Comparison of ENCODE assay signal across 11 cellular contexts in the genomic region with DNA sequence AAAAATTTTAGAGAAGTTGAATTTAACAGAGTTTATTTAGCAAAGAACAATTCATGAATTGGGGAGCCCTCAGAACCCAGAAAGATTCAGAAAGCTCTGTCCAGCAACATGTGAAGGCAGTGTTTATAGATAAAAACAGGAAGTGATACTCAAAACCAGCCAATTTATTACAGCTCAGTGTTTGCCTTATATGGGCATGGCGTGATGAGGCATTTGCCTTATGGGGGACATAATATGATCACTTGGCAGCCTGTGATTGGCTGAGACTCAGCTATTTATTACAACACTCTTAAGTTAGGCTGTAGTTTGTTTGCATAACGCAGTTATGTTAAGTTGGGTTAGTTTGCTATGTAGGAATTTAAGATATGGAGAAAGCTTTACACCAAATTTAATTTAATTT. TPM values are rescaled to one million over a fixed set of nuclear protein-coding genes. Genes with fewer than 3 reads are reported as not detected.
DNase-seq lines count a peak whose midpoint lies in the region; ATAC-seq, FAIRE-seq and TF ChIP-seq lines count a peak whose summit lies in the region.
"Had no signal": no experiment of that assay in that cellular context is flagged by ENCODE, and none has a peak within 500 bp of the region (broad histone marks: within the 10 kb centered on the region; RNA-seq: fewer than 3 reads in every experiment).

No MANE protein-coding gene starts in this region.

- no peaks in the 10 kb centered on the region for H3K27me3 ChIP-seq in H1 (replicated peaks in 1 of 4; ENCODE audit: control insufficient read depth in 3 of 4, extremely low read depth in 1 of 4, insufficient read depth in 3 of 4, low read length in 3 of 4)

- peaks cover 0 to 5% (median 0%) of the 10 kb centered on the region in 3 donors for H3K27me3 Mint-ChIP-seq in CD14-positive monocyte (ENCODE audit: low read depth in 3 of 3)
- H3K27me3 Mint-ChIP-seq in T-helper 2 cell treated with Interferon-gamma antibody and Interleukin-4, amounts not matched to agents 5 μg/mL and 100 μg/mL, for 36 hours (ENCODE audit: low read depth), result peaks cover 11% of the 10 kb centered on the region

- H3K4ac ChIP-seq in H1 (replicated peaks; ENCODE audit: insufficient read length, low read depth, low read length), result no peak overlapping the region

- no peak for TF ChIP-seq CTCF in CD14-positive monocyte (IDR thresholded peaks at IDR 0.05)
- TF ChIP-seq CTCF in H1 (IDR thresholded peaks at IDR 0.05; ENCODE audit: control extremely low read depth in 1 of 3, insufficient read depth in 1 of 3, low read depth in 1 of 3, low read length in 3 of 3), result no peak

- no peak overlapping the region for H4K8ac ChIP-seq in H1 (ENCODE audit: extremely low read depth, insufficient read depth, low read length)

- no peak overlapping the region for H3K9ac ChIP-seq in H1 (replicated peaks in 1 of 4; ENCODE audit: extremely low read depth in 1 of 4, low read depth in 3 of 4, low read length in 3 of 4)

- H4K91ac ChIP-seq in H1 (replicated peaks; ENCODE audit: insufficient read length, low read length), result no peak overlapping the region

- no peaks in the 10 kb centered on the region for H4K20me1 ChIP-seq in H1 (replicated peaks in 1 of 2; ENCODE audit: control insufficient read depth in 1 of 2, insufficient read depth in 2 of 2, low read length in 2 of 2)

- ATAC-seq in GM21619 (IDR thresholded peaks at IDR 0.05; ENCODE audit: unreplicated experiment), result peak; percentile 71

- H3K79me2 ChIP-seq in H1 (ENCODE audit: control insufficient read depth in 1 of 2, insufficient read depth in 2 of 2, low read length in 2 of 2), result no peaks in the 10 kb centered on the region

- no peak overlapping the region for H3K14ac ChIP-seq in H1 (ENCODE audit: insufficient read length)

- 86% methylated on average over 2 of the region's 2 CpGs; no CpG with 5 or more reads in 1 of the 2 experiments for WGBS in H1 (ENCODE audit: extremely low coverage in 1 of 2, insufficient coverage in 1 of 2, insufficient read length in 1 of 2, insufficient replicate concordance in 2 of 2, low coverage in 1 of 2, low lambda C conversion rate in 2 of 2, missing lambda C conversion rate in 1 of 2), 2 experiments

- no peak overlapping the region for H3K18ac ChIP-seq in H1 (ENCODE audit: extremely low read depth, low read length)

- no peak overlapping the region for H3K4me3 Mint-ChIP-seq in CD14-positive monocyte
- no peak overlapping the region for H3K4me3 Mint-ChIP-seq in T-helper 2 cell treated with Interferon-gamma antibody and Interleukin-4, amounts not matched to agents 5 μg/mL and 100 μg/mL, for 36 hours

- H3K36me3 Mint-ChIP-seq in CD14-positive monocyte, result peaks cover 32 to 33% of the 10 kb centered on the region in 2 donors
- peaks cover 9% of the 10 kb centered on the region for H3K36me3 Mint-ChIP-seq in T-helper 2 cell treated with Interferon-gamma antibody and Interleukin-4, amounts not matched to agents 5 μg/mL and 100 μg/mL, for 36 hours (ENCODE audit: low read depth)

- CTCF ChIA-PET in H1 (lab: Charles Lee; ENCODE audit: partially characterized antibody), result interaction anchor here (1.2 to 1.4 kb wide), 2 partner anchors 13 to 20 kb away, joined by 3 to 4 read pairs; no protein-coding TSS in a partner anchor

- peak overlapping the region; percentile 33 to 88 (median 78) for H3K27ac Mint-ChIP-seq in CD14-positive monocyte
- no peak overlapping the region for H3K27ac Mint-ChIP-seq in T-helper 2 cell treated with Interferon-gamma antibody and Interleukin-4, amounts not matched to agents 5 μg/mL and 100 μg/mL, for 36 hours
- H3K27ac Mint-ChIP-seq: CD4-positive, alpha-beta memory T cell had no signal

- no peak for FAIRE-seq in H1 (lab: Jason Lieb, UNC)

- H2BK20ac ChIP-seq in H1 (ENCODE audit: low read length), result no peak overlapping the region

- TF ChIP-seq RAD21 in H1 (IDR thresholded peaks at IDR 0.05 in 1 of 2, conservative IDR thresholded peaks at IDR 0.05 in 1 of 2; ENCODE audit: low read depth in 2 of 2, low read length in 2 of 2), result no peak

- no peak for TF ChIP-seq POLR2A in H1 (IDR thresholded peaks at IDR 0.05; ENCODE audit: control extremely low read depth in 1 of 2, low read depth in 2 of 2, low read length in 2 of 2)

- no peak overlapping the region for H3K4me3 ChIP-seq in H1 (ENCODE audit: extremely low read depth in 1 of 4, insufficient read depth in 2 of 4, low read depth in 3 of 4, low read length in 4 of 4)

- intact Hi-C loops in CD14-positive monocyte (cut with micrococcal nuclease), result no loop called here

- peak; percentile 82 for DNase-seq in CD14-positive monocyte (ENCODE audit: low spot score)
- peak; percentile 50 for DNase-seq in NOMO-1 treated with dmso at 0.1 percent for 144 hours (lab: John Stamatoyannopoulos, UW; ENCODE audit: unreplicated experiment)
- DNase-seq in H1 (ENCODE audit: low read depth in 1 of 2, low spot score in 2 of 2), result no peak
- DNase-seq in activated T-cell treated with anti-CD3 and anti-CD28 coated beads for 4 hours, result no peak
- no peak for DNase-seq in T-helper 2 cell treated with Interferon-gamma antibody and Interleukin-4, amounts not matched to agents 5 μg/mL and 100 μg/mL, for 36 hours (ENCODE audit: low spot score)
- no peak for DNase-seq in hypothalamus (lab: John Stamatoyannopoulos, UW)
- no peak for DNase-seq in NCI-H226
- DNase-seq: CD4-positive, alpha-beta memory T cell; NCI-H1694 had no signal

- H3K23me2 ChIP-seq in H1 (ENCODE audit: low read depth, low read length), result no peaks in the 10 kb centered on the region

- peaks cover 44% of the 10 kb centered on the region for H3K4me1 Mint-ChIP-seq in CD14-positive monocyte
- H3K4me1 Mint-ChIP-seq in T-helper 2 cell treated with Interferon-gamma antibody and Interleukin-4, amounts not matched to agents 5 μg/mL and 100 μg/mL, for 36 hours (ENCODE audit: low read depth), result peaks cover 4% of the 10 kb centered on the region

- no peak overlapping the region for H3K23ac ChIP-seq in H1 (ENCODE audit: insufficient read length)

- no peak overlapping the region for H2BK5ac ChIP-seq in H1 (ENCODE audit: low read depth, low read length)

- H3K56ac ChIP-seq in H1 (replicated peaks; ENCODE audit: insufficient read length, low read depth, low read length), result no peak overlapping the region

- peaks cover 0 to 11% (median 3%) of the 10 kb centered on the region in 7 donors for H3K9me3 Mint-ChIP-seq in CD14-positive monocyte
- H3K9me3 Mint-ChIP-seq in T-helper 2 cell treated with Interferon-gamma antibody and Interleukin-4, amounts not matched to agents 5 μg/mL and 100 μg/mL, for 36 hours, result no peaks in the 10 kb centered on the region

- H3K27ac ChIP-seq in H1 (ENCODE audit: low read depth, low read length), result no peak overlapping the region

- H2BK120ac ChIP-seq in H1 (replicated peaks; ENCODE audit: low read depth, low read length), result no peak overlapping the region

- no peak overlapping the region for H4K5ac ChIP-seq in H1 (ENCODE audit: insufficient read length, low read depth, low read length)

- no peak overlapping the region for H2BK15ac ChIP-seq in H1 (ENCODE audit: low read length)

- H3K79me1 ChIP-seq in H1 (ENCODE audit: low read depth, low read length), result no peaks in the 10 kb centered on the region

- POLR2A ChIA-PET in H1 (lab: Charles Lee; ENCODE audit: partially characterized antibody), result interaction anchor here (1.1 kb wide), 1 partner anchor 90 kb away, joined by 3 read pairs; no protein-coding TSS in a partner anchor

- TF ChIP-seq EP300 in H1 (IDR thresholded peaks at IDR 0.05; ENCODE audit: borderline replicate concordance in 1 of 2, low read depth in 2 of 2, low read length in 2 of 2), result no peak

- H2AFZ ChIP-seq in H1 (ENCODE audit: low read length), result no peak overlapping the region

- H3K4me2 ChIP-seq in H1 (ENCODE audit: insufficient read depth in 1 of 2, low read depth in 2 of 2, low read length in 2 of 2), result no peak overlapping the region

- 0 out of 7 replicates have a peak, but pooled peaks cover 0 to 2% (median 0%) of the 10 kb centered on the region in 4 experiments for H3K4me1 ChIP-seq in H1 (replicated peaks in 1 of 4; ENCODE audit: control insufficient read depth in 3 of 4, insufficient read depth in 4 of 4, low read length in 3 of 4)

- no peak overlapping the region for H2BK12ac ChIP-seq in H1 (ENCODE audit: low read depth, low read length)

- no peak overlapping the region for H2AK5ac ChIP-seq in H1 (ENCODE audit: low read depth, low read length)

- H3K9me3 ChIP-seq in H1 (ENCODE audit: insufficient read depth in 2 of 2, low read depth in 1 of 2, low read length in 1 of 2), result peaks cover 0 to 10% of the 10 kb centered on the region in 2 experiments; a peak in 2 of 4 replicates

- no peaks in the 10 kb centered on the region for H3K36me3 ChIP-seq in H1 (ENCODE audit: control insufficient read depth in 2 of 4, insufficient read depth in 4 of 4, low read length in 3 of 4)

RNA-seq across cellular contexts. Expression of gene HLA-DPA1, which starts 11.5 kb away (rescaled TPM):
- polyA plus RNA-seq in CD14-positive monocyte (100 to 1,000 TPM; 578 to 796 TPM), H1 (2011; rRNA removed) (8.4 and 13.1 TPM in 2 replicates)
- total RNA-seq in H1 (2021; fragmentation: NEBNext Ultra II Directional; extraction: Animal tissue kit (Norgen Biotek cat#: 25700)), result 6.2 and 6.8 TPM in 2 replicates
- polyA plus RNA-seq in H1 (2011; cell fraction: cytosol; rRNA removed), result 6.7 TPM
- polyA plus RNA-seq in H1 (2011; cell fraction: nucleus; rRNA removed), result 5.8 TPM
- 7.1 to 9.1 TPM (median 7.7 TPM) in 4 replicates for polyA plus RNA-seq in H1 (2012, experiment 1 of 2)
- 6.4 TPM for polyA plus RNA-seq in H1 (2012, experiment 2 of 2)
- polyA plus RNA-seq in H1 (2013, experiment 1 of 2), result 8.5 TPM
- polyA plus RNA-seq in H1 (2013, experiment 2 of 2), result 8.4 TPM
- polyA minus RNA-seq in H1 (2011; rRNA and poly(A)+ RNA removed), result 5.5 and 5.8 TPM in 2 replicates
- polyA minus RNA-seq in H1 (2011; cell fraction: cytosol; rRNA and poly(A)+ RNA removed), result 4.3 TPM
- polyA minus RNA-seq in H1 (2011; cell fraction: nucleus; rRNA and poly(A)+ RNA removed), result 2.4 TPM

RNA-seq across cellular contexts. Expression of gene HLA-DPB1, which starts 13.8 kb away (rescaled TPM):
- polyA plus RNA-seq in CD14-positive monocyte (100 to 1,000 TPM; 569 to 682 TPM), H1 (2011; rRNA removed) (58.8 and 62.8 TPM in 2 replicates)
- 32.3 and 37.8 TPM in 2 replicates for total RNA-seq in H1 (2021; fragmentation: NEBNext Ultra II Directional; extraction: Animal tissue kit (Norgen Biotek cat#: 25700))
- 81.9 TPM for polyA plus RNA-seq in H1 (2011; cell fraction: cytosol; rRNA removed)
- 41.7 TPM for polyA plus RNA-seq in H1 (2011; cell fraction: nucleus; rRNA removed)
- polyA plus RNA-seq in H1 (2012, experiment 1 of 2), result 46.1 to 60.1 TPM (median 55.5 TPM) in 4 replicates
- polyA plus RNA-seq in H1 (2012, experiment 2 of 2), result 46.2 TPM
- 35.2 TPM for polyA plus RNA-seq in H1 (2013, experiment 1 of 2)
- polyA plus RNA-seq in H1 (2013, experiment 2 of 2), result 34.9 TPM
- polyA minus RNA-seq in H1 (2011; rRNA and poly(A)+ RNA removed), result 32.8 and 39.3 TPM in 2 replicates
- polyA minus RNA-seq in H1 (2011; cell fraction: cytosol; rRNA and poly(A)+ RNA removed), result 15.7 TPM
- 13.9 TPM for polyA minus RNA-seq in H1 (2011; cell fraction: nucleus; rRNA and poly(A)+ RNA removed)

RNA-seq across cellular contexts. Expression of gene HLA-DOA, which starts 52.6 kb away (rescaled TPM):
- 1 to 10 TPM; 2.8 to 9.1 TPM for polyA plus RNA-seq in CD14-positive monocyte
- 23.7 TPM in 2 replicates for total RNA-seq in H1 (2021; fragmentation: NEBNext Ultra II Directional; extraction: Animal tissue kit (Norgen Biotek cat#: 25700))
- 89.0 and 120 TPM in 2 replicates for polyA plus RNA-seq in H1 (2011; rRNA removed)
- polyA plus RNA-seq in H1 (2011; cell fraction: cytosol; rRNA removed), result 55.7 TPM
- polyA plus RNA-seq in H1 (2011; cell fraction: nucleus; rRNA removed), result 127 TPM
- 30.8 to 37.5 TPM (median 34.1 TPM) in 4 replicates for polyA plus RNA-seq in H1 (2012, experiment 1 of 2)
- polyA plus RNA-seq in H1 (2012, experiment 2 of 2), result 56.4 TPM
- 32.5 TPM for polyA plus RNA-seq in H1 (2013, experiment 1 of 2)
- polyA plus RNA-seq in H1 (2013, experiment 2 of 2), result 36.8 TPM
- polyA minus RNA-seq in H1 (2011; rRNA and poly(A)+ RNA removed), result 73.5 and 94.6 TPM in 2 replicates
- polyA minus RNA-seq in H1 (2011; cell fraction: cytosol; rRNA and poly(A)+ RNA removed), result 28.8 TPM
- 40.2 TPM for polyA minus RNA-seq in H1 (2011; cell fraction: nucleus; rRNA and poly(A)+ RNA removed)
- total RNA-seq: osteocyte had no signal

Comparison
In these comparisons a context has a peak if more than half of its experiments do, and no peak if none do; other contexts are left out.
1. DNase-seq: peak in CD14-positive monocyte (single experiment) and NOMO-1 treated with dmso at 0.1 percent for 144 hours (single experiment); none in H1 (0 of 2), activated T-cell treated with anti-CD3 and anti-CD28 coated beads for 4 hours (single experiment), T-helper 2 cell treated with Interferon-gamma antibody and Interleukin-4, amounts not matched to agents 5 μg/mL and 100 μg/mL, for 36 hours (single experiment), hypothalamus (0 of 51) and NCI-H226 (single experiment).
2. RNA of gene HLA-DPA1, which starts 11.5 kb away (polyA plus RNA-seq): 578 to 796 TPM in CD14-positive monocyte; 5.8 to 13.1 TPM in H1; every median in the first group is over 10 times any median in the second.
3. RNA of gene HLA-DPB1, which starts 13.8 kb away (polyA plus RNA-seq): 569 to 682 TPM in CD14-positive monocyte; 34.9 to 81.9 TPM in H1; every median in the first group is over 4 times any median in the second.